In genomic region chr5:27387535-27388073, GRCh38 we compare ENCODE assay signal across 32 cellular contexts.
"Had no signal": no experiment of that assay in that cellular context is flagged by ENCODE, and none has a peak within 500 bp of the region (broad histone marks: within the 10 kb centered on the region; RNA-seq: fewer than 3 reads in every experiment).

No MANE protein-coding gene starts in this region.

- H3K79me2 ChIP-seq: parathyroid adenoma had no signal

- ATAC-seq: activated CD8-positive, alpha-beta T cell treated with anti-CD3 and anti-CD28 coated beads for 36 hours; activated naive CD8-positive, alpha-beta T cell treated with anti-CD3 and anti-CD28 coated beads, Interleukin-2, amount 50 U/mL, for 24 hours; activated T-cell treated with anti-CD3 and anti-CD28 coated beads, Interleukin-2, amount 50 U/mL, for 4 hours; activated T-helper 17 cell treated with anti-CD3 and anti-CD28 coated beads, Interleukin-2, amount 50 U/mL, for 72 hours; mucosa of descending colon; psoas muscle; stimulated activated memory B cell treated with anti-CD40 and anti-IgM and Interleukin-4, amounts not matched to agents 10 μg/mL and 1 μg/mL and 100 μg/mL, for 72 hours; stimulated activated naive CD8-positive, alpha-beta T cell treated with anti-CD3 and anti-CD28 coated beads, Interleukin-15, amount 100 ng/mL, for 72 hours had no signal

- H3K4me1 ChIP-seq: breast epithelium, esophagus squamous epithelium, left ventricle myocardium inferior, parathyroid adenoma, psoas muscle, thyroid gland, upper lobe of left lung, vagina had no signal

- H3K4me3 ChIP-seq: breast epithelium, esophagus squamous epithelium, left ventricle myocardium inferior, lung, mucosa of descending colon, psoas muscle, smooth muscle cell, thyroid gland, upper lobe of left lung, vagina had no signal

- H3K27me3 ChIP-seq: breast epithelium, esophagus squamous epithelium, thyroid gland, upper lobe of left lung, vagina had no signal

- H2AFZ ChIP-seq: parathyroid adenoma had no signal

- H3K9ac ChIP-seq: parathyroid adenoma had no signal

- H3K9me3 ChIP-seq: breast epithelium, esophagus squamous epithelium, psoas muscle, thyroid gland, upper lobe of left lung, vagina had no signal

- H3K4me2 ChIP-seq: smooth muscle cell had no signal

- H3K36me3 ChIP-seq: breast epithelium, esophagus squamous epithelium, left ventricle myocardium inferior, thyroid gland, upper lobe of left lung, vagina had no signal

- DNase-seq: activated CD4-positive, alpha-beta T cell treated with anti-CD3 and anti-CD28 coated beads for 1 hour; activated CD4-positive, alpha-beta T cell treated with anti-CD3 and anti-CD28 coated beads, Interleukin-2, amount 50 U/mL, for 1 hour; activated CD8-positive, alpha-beta T cell treated with anti-CD3 and anti-CD28 coated beads for 36 hours; activated gamma-delta T cell treated with Interleukin-2 at 50 U/mL for 16 hours; activated naive CD4-positive, alpha-beta T cell treated with anti-CD3 and anti-CD28 coated beads, Interleukin-2, amount 50 U/mL, for 16 hours; activated naive CD8-positive, alpha-beta T cell treated with anti-CD3 and anti-CD28 coated beads, Interleukin-2, amount 50 U/mL, for 24 hours; activated T-cell treated with anti-CD3 and anti-CD28 coated beads, Interleukin-2, amount 50 U/mL, for 4 hours; central memory CD4-positive, alpha-beta T cell; endodermal cell; esophagus squamous epithelium; foreskin melanocyte; islet precursor cell; left ventricle myocardium inferior; mucosa of descending colon; nephron progenitor cell; occipital lobe; psoas muscle; stimulated activated CD4-positive, alpha-beta T cell treated with anti-CD3 and anti-CD28 coated beads, Interleukin-1b, Interleukin-23, amount 100 ng/mL, for 48 hours; stimulated activated CD4-positive, alpha-beta T cell treated with anti-CD3 and anti-CD28 coated beads, Interleukin-4, amount 100 ng/mL, for 4 hours; stimulated activated CD8-positive, alpha-beta memory T cell treated with anti-CD3 and anti-CD28 coated beads, Interleukin-4, amount 100 ng/mL, for 48 hours; stimulated activated naive CD8-positive, alpha-beta T cell treated with anti-CD3 and anti-CD28 coated beads, Interleukin-15, amount 100 ng/mL, for 72 hours; substantia nigra; T-helper 9 cell; thyroid gland; upper lobe of left lung had no signal

- H3K27ac ChIP-seq: breast epithelium, esophagus squamous epithelium, left ventricle myocardium inferior, parathyroid adenoma, psoas muscle, thyroid gland, upper lobe of left lung, vagina had no signal
